Comparison of ENCODE assay signal across 11 cellular contexts in the genomic region with DNA sequence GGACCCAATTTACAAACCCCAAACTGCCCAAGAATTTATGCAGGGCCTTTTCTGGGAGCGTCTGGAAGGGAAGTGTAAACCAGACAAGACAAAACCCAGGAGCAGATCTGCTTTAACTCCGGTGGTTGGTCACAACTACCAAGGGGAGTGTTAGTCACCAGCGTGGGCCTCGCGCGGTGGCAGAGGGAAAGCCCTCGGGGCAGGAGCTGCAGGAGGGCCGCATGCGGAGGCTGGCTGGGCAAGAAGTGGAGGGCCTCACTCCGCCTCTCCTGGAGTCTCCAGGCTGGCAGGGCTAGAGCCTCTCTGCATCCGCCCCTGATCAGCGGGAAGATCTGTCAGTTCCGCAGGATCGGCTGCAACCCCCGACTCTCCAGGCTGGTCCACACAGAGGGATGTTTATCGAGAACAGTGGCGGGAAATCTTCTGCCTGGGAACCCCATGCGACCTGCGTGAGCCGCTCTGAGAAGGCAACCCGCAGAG. TPM values are rescaled to one million over a fixed set of nuclear protein-coding genes. Genes with fewer than 3 reads are reported as not detected.
DNase-seq lines count a peak whose midpoint lies in the region; ATAC-seq and TF ChIP-seq lines count a peak whose summit lies in the region.
"Had no signal": no experiment of that assay in that cellular context is flagged by ENCODE, and none has a peak within 500 bp of the region (broad histone marks: within the 10 kb centered on the region; RNA-seq: fewer than 3 reads in every experiment).

No MANE protein-coding gene starts in this region.

- CTCF ChIA-PET in MCF 10A (lab: Yijun Ruan, JAX): no interaction called here

- no peak overlapping the region for H3K27ac Mint-ChIP-seq in MCF 10A (ENCODE audit: low read depth, unreplicated experiment)

- no peak overlapping the region for H3K27ac ChIP-seq in breast epithelium

- TF ChIP-seq CTCF in breast epithelium (IDR thresholded peaks at IDR 0.05) (no peak), MCF 10A (IDR thresholded peaks at IDR 0.05; ENCODE audit: unreplicated experiment) (no peak)

- TF ChIP-seq POLR2A in breast epithelium (IDR thresholded peaks at IDR 0.05): no peak

- no peak for DNase-seq in breast epithelium (ENCODE audit: low spot score in 2 of 2)
- no peak for DNase-seq in MCF 10A (ENCODE audit: unreplicated experiment)
- DNase-seq in mesenteric fat pad (ENCODE audit: low spot score): peak; percentile 86
- no peak for DNase-seq in mucosa of gallbladder (ENCODE audit: low spot score)
- DNase-seq: ACHN; stimulated activated naive CD8-positive, alpha-beta T cell treated with anti-CD3 and anti-CD28 coated beads, Interleukin-15, Interleukin-2, amounts not matched to agents 100 U/mL and 50 U/mL, for 24 hours had no signal

- H3K4me3 ChIP-seq in breast epithelium: peak overlapping the region in 2 of 3 donors; percentile 47 to 62

- ATAC-seq in esophagus mucosa (peak; percentile 6), HG02885 (IDR thresholded peaks at IDR 0.05; ENCODE audit: poor library complexity, unreplicated experiment) (no peak), HG02610 (IDR thresholded peaks at IDR 0.05; ENCODE audit: unreplicated experiment) (no peak)
- no peak for ATAC-seq in activated CD4-positive, CD25-positive, alpha-beta regulatory T cell treated with anti-CD3 and anti-CD28 coated beads, Interleukin-2, amount 50 U/mL, for 24 hours
- ATAC-seq: stimulated activated naive CD8-positive, alpha-beta T cell treated with anti-CD3 and anti-CD28 coated beads, Interleukin-15, Interleukin-2, amounts not matched to agents 100 U/mL and 50 U/mL, for 24 hours had no signal

- peaks cover 37% of the 10 kb centered on the region for H3K27me3 Mint-ChIP-seq in MCF 10A (ENCODE audit: insufficient read depth, unreplicated experiment)

- intact Hi-C loops in breast epithelium (cut with DNase I; ENCODE audit: low total_unique reads): no loop called here
- intact Hi-C loops in MCF 10A (cut with micrococcal nuclease): no loop called here

- no peaks in the 10 kb centered on the region for H3K4me1 Mint-ChIP-seq in MCF 10A (ENCODE audit: insufficient read depth, unreplicated experiment)

- no peak overlapping the region for H3K4me3 Mint-ChIP-seq in MCF 10A (ENCODE audit: unreplicated experiment)

- no peaks in the 10 kb centered on the region for H3K36me3 Mint-ChIP-seq in MCF 10A (ENCODE audit: insufficient read depth, unreplicated experiment)

- H3K9me3 ChIP-seq in breast epithelium: no peaks in the 10 kb centered on the region

- H3K36me3 ChIP-seq in breast epithelium: no peaks in the 10 kb centered on the region

- no peaks in the 10 kb centered on the region for H3K9me3 Mint-ChIP-seq in MCF 10A (ENCODE audit: unreplicated experiment)

- H3K4me1 ChIP-seq in breast epithelium: peaks cover 0 to 4% of the 10 kb centered on the region in 2 donors

- peaks cover 3 to 18% of the 10 kb centered on the region in 2 donors for H3K27me3 ChIP-seq in breast epithelium

- POLR2A ChIA-PET in MCF 10A (lab: Yijun Ruan, JAX): no interaction called here

- no TSS peak for BruUV-seq in MCF 10A (replicated peaks; lab: Mats Ljungman, UMichigan)

RNA-seq across cellular contexts. Expression of a gene that starts 2.0 kb away (rescaled TPM):
- total RNA-seq in breast epithelium (1 to 10 TPM in 1 of 3 donors, under 1 TPM in 2; 0.33 to 1.3 (median 0.48) TPM), MCF 10A (2022) (not detected in 2 replicates), esophagus mucosa (not detected), mesenteric fat pad (0.32 TPM), mucosa of gallbladder (1.5 TPM)
- total RNA-seq: HT1080 had no signal
